In the genomic region with DNA sequence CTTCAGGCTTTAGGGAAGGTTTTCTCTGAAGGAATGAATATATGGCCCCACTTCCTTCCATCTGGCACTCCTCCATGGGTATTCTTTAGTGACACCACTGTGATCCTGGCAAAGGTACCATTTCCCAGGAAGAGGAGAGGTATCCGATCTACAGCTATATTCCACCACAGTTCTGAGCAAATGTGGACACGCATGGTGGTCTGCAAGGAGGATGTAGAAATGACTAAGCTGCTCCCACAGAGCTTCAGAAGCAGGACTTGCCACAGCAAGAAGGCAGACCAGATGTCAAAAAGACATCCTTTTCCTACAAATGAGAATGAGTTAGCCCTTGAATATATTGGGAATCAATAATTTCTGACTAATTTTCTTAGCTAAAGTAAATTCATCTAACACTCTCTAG, we compare ENCODE assay signal across 20 cellular contexts. TPM values are rescaled to one million over a fixed set of nuclear protein-coding genes. Genes with fewer than 3 reads are reported as not detected.
DNase-seq lines count a peak whose midpoint lies in the region; ATAC-seq and TF ChIP-seq lines count a peak whose summit lies in the region.
"Had no signal": no experiment of that assay in that cellular context is flagged by ENCODE, and none has a peak within 500 bp of the region (broad histone marks: within the 10 kb centered on the region; RNA-seq: fewer than 3 reads in every experiment).

No MANE protein-coding gene starts in this region.

- TF ChIP-seq CTCF in GM12865 (IDR thresholded peaks at IDR 0.05; ENCODE audit: insufficient read depth, low read depth, low read length, missing control alignments) (no peak), neural progenitor cell (IDR thresholded peaks at IDR 0.05) (no peak), coronary artery (IDR thresholded peaks at IDR 0.05) (no peak)

- H4K20me1 ChIP-seq in neural progenitor cell (ENCODE audit: low read depth): no peaks in the 10 kb centered on the region

- H3K4me3 ChIP-seq in GM12865 (ENCODE audit: low read depth, low read length) (no peak overlapping the region), neural progenitor cell (no peak overlapping the region), coronary artery (no peak overlapping the region)
- H3K4me3 ChIP-seq: A549, GM23338, MG63, Peyer's patch had no signal

- H2AFZ ChIP-seq in neural progenitor cell (replicated peaks): no peak overlapping the region
- H2AFZ ChIP-seq: GM23338 had no signal

- ATAC-seq in HG03442 (IDR thresholded peaks at IDR 0.05; ENCODE audit: unreplicated experiment): peak; percentile 46
- ATAC-seq in HG03571 (IDR thresholded peaks at IDR 0.05; ENCODE audit: unreplicated experiment): no peak
- ATAC-seq: A549, HCT116 had no signal

- no peaks in the 10 kb centered on the region for H3K36me3 ChIP-seq in neural progenitor cell
- H3K36me3 ChIP-seq: MG63, Peyer's patch had no signal

- no peak overlapping the region for H3K4me3 Mint-ChIP-seq in neural progenitor cell
- H3K4me3 Mint-ChIP-seq: B cell had no signal

- no peaks in the 10 kb centered on the region for H3K79me2 ChIP-seq in neural progenitor cell (ENCODE audit: low read depth)

- no peaks in the 10 kb centered on the region for H3K9me3 ChIP-seq in neural progenitor cell (ENCODE audit: low read depth)
- H3K9me3 ChIP-seq: A549, MG63, Peyer's patch had no signal

- DNase-seq in GM12865 (ENCODE audit: low read depth) (peak; percentile 34), dedifferentiated amniotic fluid mesenchymal stem cell (ENCODE audit: extremely low spot score) (peak; percentile 5), neural progenitor cell (ENCODE audit: low spot score) (no peak), coronary artery (ENCODE audit: low spot score) (no peak), NCI-H2081 treated with DMSO at 0.1 percent for 48 hours (lab: John Stamatoyannopoulos, UW) (no peak), SKM-1 (lab: John Stamatoyannopoulos, UW; ENCODE audit: unreplicated experiment) (no peak)
- DNase-seq: CD4-positive, CD25-positive, alpha-beta regulatory T cell; COR-L47; DND-41; MG63; NCI-H1048; NCI-H226; Peyer's patch had no signal

- H3K27ac Mint-ChIP-seq in neural progenitor cell: no peak overlapping the region
- H3K27ac Mint-ChIP-seq: B cell; CD4-positive, CD25-positive, alpha-beta regulatory T cell; GM23338 had no signal

- peaks cover 17% of the 10 kb centered on the region for H3K4me1 Mint-ChIP-seq in neural progenitor cell
- H3K4me1 Mint-ChIP-seq: B cell; CD4-positive, CD25-positive, alpha-beta regulatory T cell had no signal

- peaks cover 13% of the 10 kb centered on the region for H3K4me1 ChIP-seq in neural progenitor cell
- H3K4me1 ChIP-seq: A549, Peyer's patch had no signal

- no peaks in the 10 kb centered on the region for H3K27me3 ChIP-seq in neural progenitor cell
- H3K27me3 ChIP-seq: MG63, Peyer's patch had no signal

- H3K4me2 ChIP-seq in neural progenitor cell: peak overlapping the region; percentile 51
- H3K4me2 ChIP-seq: A549 had no signal

- peaks cover 3% of the 10 kb centered on the region for H3K36me3 Mint-ChIP-seq in neural progenitor cell

- H3K27ac ChIP-seq in neural progenitor cell: no peak overlapping the region
- H3K27ac ChIP-seq in coronary artery: no peak overlapping the region
- H3K27ac ChIP-seq: A549, Peyer's patch had no signal

- H3K9me3 Mint-ChIP-seq in neural progenitor cell: no peaks in the 10 kb centered on the region
- H3K9me3 Mint-ChIP-seq: CD4-positive, CD25-positive, alpha-beta regulatory T cell; GM23338 had no signal

- H3K9ac ChIP-seq in neural progenitor cell: no peak overlapping the region

- H3F3A ChIP-seq in neural progenitor cell (ENCODE audit: low read depth): peaks cover 7% of the 10 kb centered on the region

- peaks cover 3% of the 10 kb centered on the region for H3K27me3 Mint-ChIP-seq in neural progenitor cell (ENCODE audit: insufficient read depth, low read depth)
- H3K27me3 Mint-ChIP-seq: B cell; CD4-positive, CD25-positive, alpha-beta regulatory T cell had no signal

RNA-seq across cellular contexts. Expression of a gene that starts 45.5 kb away (rescaled TPM):
- total RNA-seq in neural progenitor cell (ENCODE audit: low replicate concordance): 95.0 and 160 TPM in 2 replicates

RNA-seq across cellular contexts. Expression of a gene that starts 55.1 kb away (rescaled TPM):
- 7.1 and 11.2 TPM in 2 replicates for total RNA-seq in neural progenitor cell (ENCODE audit: low replicate concordance)
- total RNA-seq: CD4-positive, CD25-positive, alpha-beta regulatory T cell; OCI-LY7 had no signal

Comparison
In these comparisons a context has a peak if more than half of its experiments do, and no peak if none do; other contexts are left out.
1. DNase-seq: peak in GM12865 (single experiment) and dedifferentiated amniotic fluid mesenchymal stem cell (single experiment); none in neural progenitor cell (single experiment), coronary artery (single experiment), NCI-H2081 treated with DMSO at 0.1 percent for 48 hours (single experiment) and SKM-1 (single experiment).